Comparison of ENCODE assay signal across 7 cellular contexts in genomic region chr16:18142066-18142465, GRCh38.
A peak's percentile ranks its signal among the peaks of the same experiment; 100 is the strongest.
DNase-seq lines count a peak whose midpoint lies in the region; ATAC-seq and TF ChIP-seq lines count a peak whose summit lies in the region.
"Not testable (repeated sequence)": the region's sequence is repeated elsewhere in the genome, so short reads cannot be mapped to it uniquely, and the experiment has no call there.

No MANE protein-coding gene starts in this region.

- DNase-seq in Right ventricle myocardium inferior (ENCODE audit: missing footprints); Right ventricle myocardium superior; heart left ventricle; left ventricle myocardium superior; right cardiac atrium; left colon; left lobe of liver (ENCODE audit: low spot score): not testable (repeated sequence)

- TF ChIP-seq POLR2A in heart left ventricle (IDR thresholded peaks at IDR 0.05) = not testable (repeated sequence)

- 40 to 57% methylated on average over 1 of the region's 5 CpGs; no CpG with 5 or more reads in 2 of the 4 donors for WGBS in heart left ventricle, 4 donors
- WGBS in right cardiac atrium = no CpG with 5 or more reads among the region's 5 CpGs

- not testable (repeated sequence) for TF ChIP-seq CTCF in heart left ventricle (IDR thresholded peaks at IDR 0.05)

- H3K27me3 ChIP-seq in heart left ventricle; right cardiac atrium (ENCODE audit: control insufficient read depth, insufficient read depth): not testable (repeated sequence)

- intact Hi-C loops in Right ventricle myocardium inferior (cut with DNase I); Right ventricle myocardium superior (cut with DNase I); heart left ventricle (cut with DNase I); left ventricle myocardium superior (cut with micrococcal nuclease); right cardiac atrium (cut with DNase I); left colon (cut with DNase I, micrococcal nuclease): not testable (repeated sequence)

- not testable (repeated sequence) for H3K9me3 ChIP-seq in heart left ventricle; right cardiac atrium (ENCODE audit: control insufficient read depth, low read length)

- not testable (repeated sequence) for H3K4me1 ChIP-seq in heart left ventricle; right cardiac atrium (ENCODE audit: control insufficient read depth, insufficient read depth, low read length)

- H3K27ac ChIP-seq in heart left ventricle; right cardiac atrium (ENCODE audit: low read length): not testable (repeated sequence)

- ATAC-seq in Right ventricle myocardium inferior (peak; percentile 60), Right ventricle myocardium superior (ENCODE audit: poor library complexity) (peak; percentile 58), heart left ventricle (peak in 3 of 4 donors; percentile 64 to 79 (median 72)), left ventricle myocardium superior (peak; percentile 66), right cardiac atrium (peak; percentile 55 to 64), left colon (peak; percentile 36), left lobe of liver (peak; percentile 40)

- H3K4me3 ChIP-seq in heart left ventricle; right cardiac atrium (ENCODE audit: low read length): not testable (repeated sequence)

- not testable (repeated sequence) for H3K36me3 ChIP-seq in heart left ventricle
